Comparison of ENCODE assay signal across 35 cellular contexts in the genomic region with DNA sequence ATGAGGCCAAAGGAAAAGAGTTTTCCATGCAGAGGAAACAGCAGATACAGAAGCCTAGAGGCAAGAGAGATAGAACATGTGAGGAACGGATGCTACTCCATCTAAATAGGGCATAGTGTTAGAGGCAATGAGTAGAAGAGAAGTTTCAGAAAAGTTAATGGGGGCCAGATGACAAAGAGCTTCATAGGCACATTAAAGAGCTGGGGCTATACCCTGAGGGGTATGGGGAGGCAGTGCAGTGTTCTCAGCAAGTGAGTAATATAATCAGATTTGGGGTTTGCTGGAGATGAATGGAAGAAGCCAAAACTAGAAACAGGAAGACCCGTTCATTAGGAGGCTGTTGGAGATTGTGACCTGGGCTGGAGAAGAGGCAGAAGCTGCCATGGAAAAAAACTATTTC.
"Had no signal": no experiment of that assay in that cellular context is flagged by ENCODE, and none has a peak within 500 bp of the region (broad histone marks: within the 10 kb centered on the region; RNA-seq: fewer than 3 reads in every experiment).

No MANE protein-coding gene starts in this region.

- H3K27me3 ChIP-seq: adrenal gland, body of pancreas, brain microvascular endothelial cell, breast epithelium had no signal

- H3K27ac Mint-ChIP-seq: activated B cell treated with CpG ODN at 0.5 μM for 24 hours; activated CD4-positive, alpha-beta memory T cell treated with anti-CD3 and anti-CD28 coated beads for 36 hours; activated CD4-positive, alpha-beta T cell treated with anti-CD3 and anti-CD28 coated beads, Interleukin-2, amount 10 ng/mL, durations not matched to agents 24 days and 14 days; activated CD8-positive, alpha-beta T cell treated with anti-CD3 and anti-CD28 coated beads for 36 hours; activated naive CD4-positive, alpha-beta T cell treated with anti-CD3 and anti-CD28 coated beads for 36 hours; activated naive CD4-positive, alpha-beta T cell treated with anti-CD3 and anti-CD28 coated beads, Interleukin-2, amount 50 U/mL, for 72 hours; activated naive CD8-positive, alpha-beta T cell treated with anti-CD3 and anti-CD28 coated beads for 36 hours; activated T-cell treated with anti-CD3 and anti-CD28 coated beads, Interleukin-2, amount 50 U/mL, for 72 hours; activated T-helper 1 cell treated with anti-CD3 and anti-CD28 coated beads, Interleukin-12 subunit alpha, Interleukin-12 subunit beta, Interleukin-2, Interleukin-4 antibody, amounts not matched to agents 30 ng/mL and 10 ng/mL and 1 ng/mL, durations not matched to agents 14 hours and 24 hours and 36 hours; activated T-helper 17 cell treated with anti-CD3 and anti-CD28 coated beads, Interleukin-2, amount 50 U/mL, for 72 hours; T-helper 1 cell treated with Interleukin-12 subunit alpha and Interleukin-12 subunit beta and Interleukin-4 antibody, amounts not matched to agents 30 μg/mL and 1 μg/mL, for 36 hours; T-helper 2 cell treated with Interferon-gamma antibody and Interleukin-4, amounts not matched to agents 5 μg/mL and 100 μg/mL, for 36 hours had no signal

- H3K9me3 Mint-ChIP-seq: activated B cell treated with CpG ODN at 0.5 μM for 24 hours; activated CD4-positive, alpha-beta memory T cell treated with anti-CD3 and anti-CD28 coated beads for 36 hours; activated CD4-positive, alpha-beta T cell treated with anti-CD3 and anti-CD28 coated beads, Interleukin-2, amount 10 ng/mL, durations not matched to agents 24 days and 14 days; activated CD8-positive, alpha-beta T cell treated with anti-CD3 and anti-CD28 coated beads for 36 hours; activated naive CD4-positive, alpha-beta T cell treated with anti-CD3 and anti-CD28 coated beads for 36 hours; activated naive CD4-positive, alpha-beta T cell treated with anti-CD3 and anti-CD28 coated beads, Interleukin-2, amount 50 U/mL, for 72 hours; activated naive CD8-positive, alpha-beta T cell treated with anti-CD3 and anti-CD28 coated beads for 36 hours; activated T-cell treated with anti-CD3 and anti-CD28 coated beads, Interleukin-2, amount 50 U/mL, for 4 hours; activated T-cell treated with anti-CD3 and anti-CD28 coated beads, Interleukin-2, amount 50 U/mL, for 72 hours; activated T-helper 1 cell treated with anti-CD3 and anti-CD28 coated beads, Interleukin-12 subunit alpha, Interleukin-12 subunit beta, Interleukin-2, Interleukin-4 antibody, amounts not matched to agents 30 ng/mL and 10 ng/mL and 1 ng/mL, durations not matched to agents 14 hours and 24 hours and 36 hours; activated T-helper 17 cell treated with anti-CD3 and anti-CD28 coated beads, Interleukin-2, amount 50 U/mL, for 72 hours; T-helper 1 cell treated with Interleukin-12 subunit alpha and Interleukin-12 subunit beta and Interleukin-4 antibody, amounts not matched to agents 30 μg/mL and 1 μg/mL, for 36 hours; T-helper 2 cell treated with Interferon-gamma antibody and Interleukin-4, amounts not matched to agents 5 μg/mL and 100 μg/mL, for 36 hours had no signal

- H3K4me1 ChIP-seq: body of pancreas, breast epithelium had no signal

- H3K9me3 ChIP-seq: adrenal gland, body of pancreas, breast epithelium had no signal

- DNase-seq: activated B cell treated with CpG ODN at 0.5 μM for 24 hours; activated CD4-positive, alpha-beta memory T cell treated with anti-CD3 and anti-CD28 coated beads for 36 hours; activated CD4-positive, alpha-beta T cell treated with anti-CD3 and anti-CD28 coated beads for 4 hours; activated CD4-positive, alpha-beta T cell treated with anti-CD3 and anti-CD28 coated beads, Interleukin-2, amount 10 ng/mL, durations not matched to agents 24 days and 14 days; activated CD4-positive, alpha-beta T cell treated with anti-CD3 and anti-CD28 coated beads, Interleukin-2, amount 50 U/mL, for 1 hour; activated CD4-positive, alpha-beta T cell treated with anti-CD3 and anti-CD28 coated beads, Interleukin-2, amount 50 U/mL, for 4 hours; activated CD4-positive, CD25-positive, alpha-beta regulatory T cell treated with anti-CD3 and anti-CD28 coated beads, Interleukin-2, amount 50 U/mL, for 72 hours; activated CD8-positive, alpha-beta memory T cell treated with anti-CD3 and anti-CD28 coated beads, Interleukin-2, amount 50 U/mL, for 4 hours; activated CD8-positive, alpha-beta T cell treated with anti-CD3 and anti-CD28 coated beads for 36 hours; activated effector memory CD4-positive, alpha-beta T cell treated with anti-CD3 and anti-CD28 coated beads, Interleukin-2, amount 50 U/mL, for 16 hours; activated gamma-delta T cell treated with Interleukin-2 at 50 U/mL for 16 hours; activated naive CD4-positive, alpha-beta T cell; activated naive CD4-positive, alpha-beta T cell treated with anti-CD3 and anti-CD28 coated beads for 36 hours; activated naive CD4-positive, alpha-beta T cell treated with anti-CD3 and anti-CD28 coated beads, Interleukin-2, amount 50 U/mL, for 16 hours; activated naive CD8-positive, alpha-beta T cell treated with anti-CD3 and anti-CD28 coated beads for 36 hours; activated T-cell treated with anti-CD3 and anti-CD28 coated beads for 4 hours; activated T-cell treated with anti-CD3 and anti-CD28 coated beads, Interleukin-2, amount 50 U/mL, for 1 hour; activated T-cell treated with anti-CD3 and anti-CD28 coated beads, Interleukin-2, amount 50 U/mL, for 4 hours; activated T-cell treated with anti-CD3 and anti-CD28 coated beads, Interleukin-2, amount 50 U/mL, for 72 hours; adrenal gland; amniotic stem cell; aorta; body of pancreas; brain microvascular endothelial cell; central memory CD4-positive, alpha-beta T cell; T-helper 1 cell; T-helper 2 cell; T-helper 9 cell had no signal

- H3K4me1 Mint-ChIP-seq: activated B cell treated with CpG ODN at 0.5 μM for 24 hours; activated CD4-positive, alpha-beta T cell treated with anti-CD3 and anti-CD28 coated beads, Interleukin-2, amount 10 ng/mL, durations not matched to agents 24 days and 14 days; activated T-helper 17 cell treated with anti-CD3 and anti-CD28 coated beads, Interleukin-2, amount 50 U/mL, for 72 hours had no signal

- H3K36me3 ChIP-seq: adrenal gland, brain microvascular endothelial cell, breast epithelium had no signal

- ATAC-seq: activated CD8-positive, alpha-beta T cell treated with anti-CD3 and anti-CD28 coated beads for 36 hours; activated naive CD4-positive, alpha-beta T cell treated with anti-CD3 and anti-CD28 coated beads, Interleukin-2, amount 50 U/mL, for 72 hours; activated T-cell treated with anti-CD3 and anti-CD28 coated beads, Interleukin-2, amount 50 U/mL, for 4 hours; activated T-cell treated with anti-CD3 and anti-CD28 coated beads, Interleukin-2, amount 50 U/mL, for 72 hours; activated T-helper 17 cell treated with anti-CD3 and anti-CD28 coated beads, Interleukin-2, amount 50 U/mL, for 72 hours; body of pancreas had no signal

- H3K4me3 Mint-ChIP-seq: activated B cell treated with CpG ODN at 0.5 μM for 24 hours; activated CD4-positive, alpha-beta memory T cell treated with anti-CD3 and anti-CD28 coated beads for 36 hours; activated CD4-positive, alpha-beta T cell treated with anti-CD3 and anti-CD28 coated beads, Interleukin-2, amount 10 ng/mL, durations not matched to agents 24 days and 14 days; activated CD8-positive, alpha-beta T cell treated with anti-CD3 and anti-CD28 coated beads for 36 hours; activated naive CD4-positive, alpha-beta T cell treated with anti-CD3 and anti-CD28 coated beads for 36 hours; activated naive CD8-positive, alpha-beta T cell treated with anti-CD3 and anti-CD28 coated beads for 36 hours; activated T-cell treated with anti-CD3 and anti-CD28 coated beads, Interleukin-2, amount 50 U/mL, for 4 hours; activated T-cell treated with anti-CD3 and anti-CD28 coated beads, Interleukin-2, amount 50 U/mL, for 72 hours; activated T-helper 1 cell treated with anti-CD3 and anti-CD28 coated beads, Interleukin-12 subunit alpha, Interleukin-12 subunit beta, Interleukin-2, Interleukin-4 antibody, amounts not matched to agents 30 ng/mL and 10 ng/mL and 1 ng/mL, durations not matched to agents 14 hours and 24 hours and 36 hours; activated T-helper 17 cell treated with anti-CD3 and anti-CD28 coated beads, Interleukin-2, amount 50 U/mL, for 72 hours; T-helper 1 cell treated with Interleukin-12 subunit alpha and Interleukin-12 subunit beta and Interleukin-4 antibody, amounts not matched to agents 30 μg/mL and 1 μg/mL, for 36 hours; T-helper 2 cell treated with Interferon-gamma antibody and Interleukin-4, amounts not matched to agents 5 μg/mL and 100 μg/mL, for 36 hours had no signal

- H3K4me3 ChIP-seq: adrenal gland, body of pancreas, breast epithelium had no signal

- H3K36me3 Mint-ChIP-seq: activated CD4-positive, alpha-beta memory T cell treated with anti-CD3 and anti-CD28 coated beads for 36 hours; activated naive CD4-positive, alpha-beta T cell treated with anti-CD3 and anti-CD28 coated beads, Interleukin-2, amount 50 U/mL, for 72 hours; activated naive CD8-positive, alpha-beta T cell treated with anti-CD3 and anti-CD28 coated beads for 36 hours had no signal

- H3K27ac ChIP-seq: adrenal gland, body of pancreas, brain microvascular endothelial cell, breast epithelium, VCaP had no signal

- H3K27me3 Mint-ChIP-seq: activated B cell treated with CpG ODN at 0.5 μM for 24 hours; activated CD4-positive, alpha-beta T cell treated with anti-CD3 and anti-CD28 coated beads, Interleukin-2, amount 10 ng/mL, durations not matched to agents 24 days and 14 days; activated CD8-positive, alpha-beta T cell treated with anti-CD3 and anti-CD28 coated beads for 36 hours; activated naive CD8-positive, alpha-beta T cell treated with anti-CD3 and anti-CD28 coated beads for 36 hours had no signal
